In the genomic region with DNA sequence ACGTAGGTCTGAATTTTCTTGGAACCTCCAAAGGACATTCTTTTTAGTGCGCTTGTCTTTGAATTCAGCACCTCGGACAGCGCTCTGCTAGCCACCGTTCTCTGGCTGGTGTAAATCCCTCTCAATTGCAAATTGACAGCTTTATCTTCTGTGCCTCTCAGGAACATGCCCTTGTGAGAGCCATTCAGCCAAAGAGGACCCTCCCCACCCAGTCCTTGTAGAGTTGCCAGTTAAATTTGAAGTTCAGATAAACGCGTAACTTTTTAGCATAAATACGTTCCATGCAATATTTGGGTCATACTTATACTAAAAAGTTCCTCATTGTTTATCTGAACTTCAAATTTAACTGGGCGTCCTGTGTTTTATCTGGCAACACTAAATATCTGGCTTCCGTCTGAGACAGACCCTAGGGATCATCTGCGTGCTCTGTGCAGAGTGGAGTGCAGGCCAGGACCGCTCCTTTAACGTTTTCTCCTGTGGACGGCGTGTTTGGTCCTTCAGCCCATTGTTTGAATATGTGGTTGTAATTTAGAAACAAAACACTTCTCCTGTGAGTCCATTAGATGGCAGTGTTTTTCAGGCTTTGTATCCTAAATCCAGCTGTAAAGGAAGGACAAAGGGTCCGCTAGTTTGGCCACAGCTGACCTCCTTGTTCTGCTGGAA, we compare ENCODE assay signal across 8 cellular contexts. TPM values are rescaled to one million over a fixed set of nuclear protein-coding genes. Genes with fewer than 3 reads are reported as not detected.
A peak's percentile ranks its signal among the peaks of the same experiment; 100 is the strongest.
DNase-seq lines count a peak whose midpoint lies in the region; ATAC-seq and TF ChIP-seq lines count a peak whose summit lies in the region.

No MANE protein-coding gene starts in this region.

- H3K27ac ChIP-seq in adrenal gland: no peak overlapping the region
- H3K27ac ChIP-seq in right atrium auricular region: no peak overlapping the region

- ATAC-seq in sciatic nerve: peak; percentile 61
- ATAC-seq in GM19452 (IDR thresholded peaks at IDR 0.05; ENCODE audit: unreplicated experiment): no peak
- ATAC-seq in HG03521 (IDR thresholded peaks at IDR 0.05; ENCODE audit: unreplicated experiment): no peak

- H3K4me1 ChIP-seq in adrenal gland (replicated peaks in 1 of 2) (peaks cover 0 to under 1% of the 10 kb centered on the region in 2 donors), right atrium auricular region (peaks cover 0 to 12% of the 10 kb centered on the region in 2 donors)

- no peak for TF ChIP-seq POLR2A in adrenal gland (IDR thresholded peaks at IDR 0.05)

- peak in 5 of 6 experiments; percentile 29 to 56 (median 50) for TF ChIP-seq CTCF in adrenal gland (IDR thresholded peaks at IDR 0.05)
- TF ChIP-seq CTCF in right atrium auricular region (IDR thresholded peaks at IDR 0.05): peak; percentile 33 to 68

- H3K9me3 ChIP-seq in adrenal gland (replicated peaks in 1 of 3): no peaks in the 10 kb centered on the region
- no peaks in the 10 kb centered on the region for H3K9me3 ChIP-seq in right atrium auricular region

- DNase-seq in DMS114 treated with DMSO at 0.1 percent for 48 hours (lab: John Stamatoyannopoulos, UW; ENCODE audit: unreplicated experiment) (peak; percentile 74), HuH-7.5 (ENCODE audit: low spot score) (peak; percentile 80), RKO (ENCODE audit: low spot score) (peak; percentile 59), adrenal gland (peak; percentile 51 to 77 (median 69)), right atrium auricular region (ENCODE audit: low spot score) (peak; percentile 62), sciatic nerve (ENCODE audit: low spot score) (peak; percentile 82)

- H3K4me3 ChIP-seq in adrenal gland (no peak overlapping the region), right atrium auricular region (no peak overlapping the region)

- no peaks in the 10 kb centered on the region for H3K36me3 ChIP-seq in adrenal gland (replicated peaks in 1 of 2)
- H3K36me3 ChIP-seq in right atrium auricular region: no peaks in the 10 kb centered on the region

- 11 to 16% (median 14%) methylated on average over 16 of the region's 16 CpGs for WGBS in adrenal gland, 4 donors

- intact Hi-C loops in adrenal gland (cut with DNase I) (loop anchor here (5.0 to 10.0 kb wide), 3 partner anchors 122 to 292 kb away; partner anchors contain the start of gene HES3 (in 1 of the 2)), sciatic nerve (cut with DNase I) (loop anchor here (5.0 kb wide), 1 partner anchor 195 kb away; no protein-coding TSS in a partner anchor)

- H3K27me3 ChIP-seq in adrenal gland (no peaks in the 10 kb centered on the region), right atrium auricular region (no peaks in the 10 kb centered on the region)

RNA-seq across cellular contexts. Expression of gene KCNAB2, which starts 7.0 kb away (rescaled TPM):
- 10 to 100 TPM; 13.6 to 25.7 (median 17.9) TPM for total RNA-seq in adrenal gland
- 10 to 100 TPM in 1 of 3 donors, 1 to 10 TPM in 2; 5.6 to 48.0 (median 8.6) TPM for polyA plus RNA-seq in adrenal gland
- total RNA-seq in right atrium auricular region: 10 to 100 TPM in 1 of 2 donors, 1 to 10 TPM in 1; 9.3 to 14.3 TPM
- total RNA-seq in sciatic nerve: 20.1 TPM
